22 cellular contexts compared by ENCODE assay signal in the genomic region with DNA sequence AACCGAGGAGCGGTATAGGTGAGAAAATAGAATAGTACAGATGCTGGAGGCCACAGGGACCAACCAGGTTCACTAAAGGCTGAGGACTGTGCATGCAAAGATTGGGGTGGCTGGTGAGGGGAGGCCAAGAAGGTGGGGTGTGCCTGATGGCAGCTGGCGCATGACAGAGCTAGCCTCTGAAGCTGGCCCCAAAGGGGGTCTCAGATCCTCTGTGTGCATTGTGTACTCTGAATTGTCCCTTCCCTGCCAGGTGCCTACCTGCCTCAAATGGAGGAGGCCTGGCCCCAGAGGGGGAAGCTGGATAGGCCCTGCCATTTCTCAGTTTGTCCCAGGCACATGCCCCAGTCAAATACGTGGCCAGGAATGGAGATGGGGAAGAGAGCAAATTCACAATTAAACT.
DNase-seq lines count a peak whose midpoint lies in the region; ATAC-seq and TF ChIP-seq lines count a peak whose summit lies in the region.
"Had no signal": no experiment of that assay in that cellular context is flagged by ENCODE, and none has a peak within 500 bp of the region (broad histone marks: within the 10 kb centered on the region; RNA-seq: fewer than 3 reads in every experiment).

No MANE protein-coding gene starts in this region.

- H3K4me3 ChIP-seq in spleen (no peak overlapping the region), adrenal gland (no peak overlapping the region)

- WGBS in spleen, 5 donors: 67 to 100% (median 89%) methylated on average over 4 of the region's 4 CpGs
- WGBS in adrenal gland, 4 donors: 86 to 100% (median 91%) methylated on average over 4 of the region's 4 CpGs

- TF ChIP-seq CTCF in chondrocyte (IDR thresholded peaks at IDR 0.05): no peak
- no peak for TF ChIP-seq CTCF in nephron progenitor cell (IDR thresholded peaks at IDR 0.05)
- TF ChIP-seq CTCF in spleen (IDR thresholded peaks at IDR 0.05 in 8 of 11, conservative IDR thresholded peaks at IDR 0.05 in 3 of 11): no peak
- TF ChIP-seq CTCF in adrenal gland (IDR thresholded peaks at IDR 0.05): no peak

- H3K36me3 ChIP-seq in spleen (peaks cover 0 to 100% (median 25%) of the 10 kb centered on the region in 6 donors), adrenal gland (replicated peaks in 1 of 2) (peaks cover 0 to 7% of the 10 kb centered on the region in 2 donors)

- no peaks in the 10 kb centered on the region for H3K4me1 Mint-ChIP-seq in chondrocyte (ENCODE audit: low read depth)
- peaks cover 82% of the 10 kb centered on the region for H3K4me1 Mint-ChIP-seq in nephron progenitor cell

- H3K36me3 Mint-ChIP-seq in chondrocyte (ENCODE audit: low read depth) (peaks cover 10% of the 10 kb centered on the region), nephron progenitor cell (ENCODE audit: low read depth) (peaks cover 4% of the 10 kb centered on the region)

- H3K4me3 Mint-ChIP-seq in chondrocyte (ENCODE audit: unreplicated experiment) (no peak overlapping the region), nephron progenitor cell (no peak overlapping the region)
- H3K4me3 Mint-ChIP-seq: CD8-positive, alpha-beta T cell had no signal

- H3K27me3 Mint-ChIP-seq in chondrocyte (ENCODE audit: low read depth): no peaks in the 10 kb centered on the region
- H3K27me3 Mint-ChIP-seq in nephron progenitor cell (ENCODE audit: low read depth, poor library complexity): peaks cover 8% of the 10 kb centered on the region

- H3K9me3 Mint-ChIP-seq in chondrocyte (ENCODE audit: low read depth) (no peaks in the 10 kb centered on the region), nephron progenitor cell (no peaks in the 10 kb centered on the region)
- H3K9me3 Mint-ChIP-seq: CD8-positive, alpha-beta T cell had no signal

- H3K9me3 ChIP-seq in spleen (no peaks in the 10 kb centered on the region), adrenal gland (replicated peaks in 1 of 3) (no peaks in the 10 kb centered on the region)

- TF ChIP-seq POLR2A in spleen (IDR thresholded peaks at IDR 0.05): no peak
- no peak for TF ChIP-seq POLR2A in adrenal gland (IDR thresholded peaks at IDR 0.05)

- H3K27ac ChIP-seq in spleen (no peak overlapping the region), adrenal gland (no peak overlapping the region)
- H3K27ac ChIP-seq: RWPE1 had no signal

- DNase-seq in left cardiac atrium (peak; percentile 1), Right ventricle myocardium inferior (ENCODE audit: missing footprints) (no peak), chondrocyte (ENCODE audit: low spot score) (peak; percentile 59), nephron progenitor cell (no peak), spleen (peak; percentile 33), adrenal gland (no peak), pons (ENCODE audit: low spot score) (no peak), DMS79 treated with DMSO at 0.1 percent for 48 hours (lab: John Stamatoyannopoulos, UW) (no peak)
- DNase-seq: C1 segment of cervical spinal cord, DMS 273 treated with DMSO at 0.1 percent for 48 hours, DND-41, KBM-7, NCI-H1105 treated with DMSO at 0.1 percent for 48 hours, NCI-H146, NCI-H1930, NCI-H2107, NCI-H524, NCI-H774, SHP77 treated with DMSO at 0.1 percent for 48 hours had no signal

- H3K27ac Mint-ChIP-seq in chondrocyte (ENCODE audit: unreplicated experiment) (no peak overlapping the region), nephron progenitor cell (peak overlapping the region; percentile 46)
- H3K27ac Mint-ChIP-seq: CD8-positive, alpha-beta T cell had no signal

- intact Hi-C loops in left cardiac atrium (cut with DNase I): no loop called here
- intact Hi-C loops in Right ventricle myocardium inferior (cut with DNase I): no loop called here
- intact Hi-C loops in spleen (cut with DNase I; ENCODE audit: low total_unique reads): no loop called here
- intact Hi-C loops in adrenal gland (cut with DNase I): no loop called here

- H3K4me1 ChIP-seq in spleen (no peaks in the 10 kb centered on the region), adrenal gland (replicated peaks in 1 of 2) (no peaks in the 10 kb centered on the region)

- H3K27me3 ChIP-seq in spleen (replicated peaks in 1 of 7) (no peaks in the 10 kb centered on the region), adrenal gland (no peaks in the 10 kb centered on the region)

- ATAC-seq in left cardiac atrium (no peak), Right ventricle myocardium inferior (no peak)
- ATAC-seq: CD8-positive, alpha-beta T cell; HCT116 had no signal

Comparison
In these comparisons a context has a peak if more than half of its experiments do, and no peak if none do; other contexts are left out.
1. DNase-seq: peak in left cardiac atrium (single experiment), chondrocyte (single experiment) and spleen (single experiment); none in Right ventricle myocardium inferior (single experiment), nephron progenitor cell (single experiment), adrenal gland (0 of 7), pons (single experiment) and DMS79 treated with DMSO at 0.1 percent for 48 hours (single experiment).